In the genomic region with DNA sequence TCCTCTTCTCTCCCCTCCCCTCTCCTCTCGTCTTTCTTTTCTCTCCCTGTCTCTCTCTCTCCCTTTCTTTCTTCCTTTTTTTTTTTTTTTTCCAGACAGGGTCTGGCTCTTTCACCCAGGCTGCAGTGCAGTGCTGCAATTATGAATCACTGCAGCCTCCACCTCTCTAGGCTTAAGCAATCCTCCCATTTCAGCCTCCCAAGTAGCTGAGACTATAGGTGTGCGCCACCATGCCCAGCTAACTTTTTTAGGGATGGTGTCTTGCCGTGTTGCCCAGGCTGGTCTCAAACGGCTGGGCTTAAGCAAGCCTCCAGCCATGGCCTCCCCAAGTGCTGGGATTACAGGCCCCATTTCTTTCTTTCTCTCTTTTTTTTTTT, we compare ENCODE assay signal across 23 cellular contexts. TPM values are rescaled to one million over a fixed set of nuclear protein-coding genes. Genes with fewer than 3 reads are reported as not detected.
A peak's percentile ranks its signal among the peaks of the same experiment; 100 is the strongest.
DNase-seq lines count a peak whose midpoint lies in the region; ATAC-seq and TF ChIP-seq lines count a peak whose summit lies in the region.
"Had no signal": no experiment of that assay in that cellular context is flagged by ENCODE, and none has a peak within 500 bp of the region (broad histone marks: within the 10 kb centered on the region; RNA-seq: fewer than 3 reads in every experiment).

No MANE protein-coding gene starts in this region.

- TF ChIP-seq CTCF in PC-9 (conservative IDR thresholded peaks at IDR 0.05): no peak

- H3K4me3 Mint-ChIP-seq in activated T-cell treated with anti-CD3 and anti-CD28 coated beads, Interleukin-2, amount 50 U/mL, for 72 hours: no peak overlapping the region
- H3K4me3 Mint-ChIP-seq in stimulated activated effector memory CD8-positive, alpha-beta T cell treated with anti-CD3 and anti-CD28 coated beads, Interleukin-12 subunit alpha, Interleukin-12 subunit beta, amount 100 ng/mL, for 72 hours: no peak overlapping the region
- H3K4me3 Mint-ChIP-seq: CD4-positive, alpha-beta T cell had no signal

- H3K9me2 ChIP-seq in PC-9 (ENCODE audit: insufficient read depth): no peaks in the 10 kb centered on the region

- no peaks in the 10 kb centered on the region for H3K36me3 Mint-ChIP-seq in activated T-cell treated with anti-CD3 and anti-CD28 coated beads, Interleukin-2, amount 50 U/mL, for 72 hours (ENCODE audit: insufficient read depth in 2 of 2)
- H3K36me3 Mint-ChIP-seq in stimulated activated effector memory CD8-positive, alpha-beta T cell treated with anti-CD3 and anti-CD28 coated beads, Interleukin-12 subunit alpha, Interleukin-12 subunit beta, amount 100 ng/mL, for 72 hours: no peaks in the 10 kb centered on the region

- H3K79me2 ChIP-seq in PC-9 (ENCODE audit: low read depth): no peaks in the 10 kb centered on the region

- intact Hi-C loops in PC-9 (cut with micrococcal nuclease; ENCODE audit: unreplicated experiment): no loop called here

- BruUV-seq in PC-9 (replicated peaks; lab: Mats Ljungman, UMichigan): no TSS peak

- CTCF ChIA-PET in PC-9 (lab: Charles Lee): interaction anchor here (0.7 kb wide), 2 partner anchors 11 to 69 kb away, joined by 5 to 6 read pairs; no protein-coding TSS in a partner anchor

- peaks cover 48% of the 10 kb centered on the region for H3F3A ChIP-seq in PC-9 (ENCODE audit: insufficient read depth, low read depth)

- no peaks in the 10 kb centered on the region for H3K27me3 ChIP-seq in PC-9 (ENCODE audit: insufficient read depth, low read depth)
- H3K27me3 ChIP-seq: BLaER1 had no signal

- no peak overlapping the region for H3K4me2 ChIP-seq in PC-9
- H3K4me2 ChIP-seq: BLaER1 had no signal

- H3K27me3 Mint-ChIP-seq in activated T-cell treated with anti-CD3 and anti-CD28 coated beads, Interleukin-2, amount 50 U/mL, for 72 hours (ENCODE audit: low read depth): no peaks in the 10 kb centered on the region
- H3K27me3 Mint-ChIP-seq: CD4-positive, alpha-beta T cell had no signal

- H3K9me3 ChIP-seq in PC-9 (ENCODE audit: insufficient read depth, low read depth) (no peaks in the 10 kb centered on the region), mesodermal cell (ENCODE audit: control insufficient read depth, low read length) (no peaks in the 10 kb centered on the region)
- H3K9me3 ChIP-seq: BLaER1 had no signal

- H3K27ac Mint-ChIP-seq in activated T-cell treated with anti-CD3 and anti-CD28 coated beads, Interleukin-2, amount 50 U/mL, for 72 hours: peak overlapping the region; percentile 89
- H3K27ac Mint-ChIP-seq in stimulated activated effector memory CD8-positive, alpha-beta T cell treated with anti-CD3 and anti-CD28 coated beads, Interleukin-12 subunit alpha, Interleukin-12 subunit beta, amount 100 ng/mL, for 72 hours: peak overlapping the region; percentile 27
- H3K27ac Mint-ChIP-seq: CD4-positive, alpha-beta T cell had no signal

- H3K4me1 ChIP-seq in PC-9 (replicated peaks; ENCODE audit: insufficient read depth): peaks cover 36% of the 10 kb centered on the region
- no peaks in the 10 kb centered on the region for H3K4me1 ChIP-seq in mesodermal cell (ENCODE audit: control insufficient read depth, insufficient read depth, low read length, poor library complexity, severe bottlenecking)
- H3K4me1 ChIP-seq: BLaER1 had no signal

- POLR2A ChIA-PET in PC-9 (lab: Charles Lee; ENCODE audit: unreplicated experiment): no interaction called here

- H3K36me3 ChIP-seq in PC-9 (ENCODE audit: low read depth): no peaks in the 10 kb centered on the region
- H3K36me3 ChIP-seq in mesodermal cell (ENCODE audit: control insufficient read depth, insufficient read depth, low read length): no peaks in the 10 kb centered on the region
- H3K36me3 ChIP-seq: BLaER1 had no signal

- 94 to 96% methylated on average over 4 of the region's 4 CpGs for WGBS in mesodermal cell (ENCODE audit: insufficient coverage in 2 of 2), 2 experiments

- ATAC-seq in activated T-cell treated with anti-CD3 and anti-CD28 coated beads, Interleukin-2, amount 50 U/mL, for 72 hours (replicated peaks in 1 of 2): no peak
- no peak for ATAC-seq in stimulated activated effector memory CD8-positive, alpha-beta T cell treated with anti-CD3 and anti-CD28 coated beads, Interleukin-12 subunit alpha, Interleukin-12 subunit beta, amount 100 ng/mL, for 72 hours
- ATAC-seq in HG02973 (IDR thresholded peaks at IDR 0.05; ENCODE audit: unreplicated experiment) (no peak), HG03095 (IDR thresholded peaks at IDR 0.05; ENCODE audit: unreplicated experiment) (no peak), GM18868 (IDR thresholded peaks at IDR 0.05; ENCODE audit: unreplicated experiment) (no peak)

- no peaks in the 10 kb centered on the region for H3K4me1 Mint-ChIP-seq in activated T-cell treated with anti-CD3 and anti-CD28 coated beads, Interleukin-2, amount 50 U/mL, for 72 hours (ENCODE audit: low read depth)
- peaks cover 7% of the 10 kb centered on the region for H3K4me1 Mint-ChIP-seq in stimulated activated effector memory CD8-positive, alpha-beta T cell treated with anti-CD3 and anti-CD28 coated beads, Interleukin-12 subunit alpha, Interleukin-12 subunit beta, amount 100 ng/mL, for 72 hours

- DNase-seq in activated T-cell treated with anti-CD3 and anti-CD28 coated beads, Interleukin-2, amount 50 U/mL, for 72 hours: no peak
- DNase-seq in activated T-cell treated with anti-CD3 and anti-CD28 coated beads, Interleukin-2, amount 50 U/mL, for 1 hour: no peak
- no peak for DNase-seq in PC-9
- no peak for DNase-seq in stimulated activated effector memory CD8-positive, alpha-beta T cell treated with anti-CD3 and anti-CD28 coated beads, Interleukin-12 subunit alpha, Interleukin-12 subunit beta, amount 100 ng/mL, for 72 hours (ENCODE audit: low spot score in 2 of 2)
- DNase-seq: CD4-positive, alpha-beta T cell; COR-L47; DMS 273 treated with DMSO at 0.1 percent for 48 hours; DND-41; Kasumi-1; NCI-H1694; NCI-H2081; NCI-H2171; NCI-H345; NCI-H524; NCI-H774; NK-92 treated with Interleukin-12 subunit alpha and Interleukin-12 subunit beta, amount 100 ng/mL, for 24 hours; SHP77 had no signal

- peak overlapping the region; percentile 20; the same call in 1 of the 2 replicates for H2AFZ ChIP-seq in PC-9

- H4K20me1 ChIP-seq in PC-9 (ENCODE audit: insufficient read depth): no peaks in the 10 kb centered on the region
- H4K20me1 ChIP-seq: BLaER1 had no signal

- H3K9me3 Mint-ChIP-seq in activated T-cell treated with anti-CD3 and anti-CD28 coated beads, Interleukin-2, amount 50 U/mL, for 72 hours: no peaks in the 10 kb centered on the region
- no peaks in the 10 kb centered on the region for H3K9me3 Mint-ChIP-seq in stimulated activated effector memory CD8-positive, alpha-beta T cell treated with anti-CD3 and anti-CD28 coated beads, Interleukin-12 subunit alpha, Interleukin-12 subunit beta, amount 100 ng/mL, for 72 hours
- H3K9me3 Mint-ChIP-seq: CD4-positive, alpha-beta T cell had no signal

- H3K27ac ChIP-seq in PC-9 (peak overlapping the region; percentile 43), mesodermal cell (ENCODE audit: low read depth, low read length, severe bottlenecking) (peak overlapping the region; percentile 36)
- H3K27ac ChIP-seq: 22Rv1, BLaER1 had no signal

- no peak overlapping the region for H3K4me3 ChIP-seq in PC-9
- no peak overlapping the region for H3K4me3 ChIP-seq in mesodermal cell (ENCODE audit: extremely low read depth, insufficient read depth, low read length, poor library complexity, severe bottlenecking)
- H3K4me3 ChIP-seq: BLaER1 had no signal

RNA-seq across cellular contexts. Expression of a gene that starts 59.9 kb away (rescaled TPM):
- total RNA-seq in activated T-cell treated with anti-CD3 and anti-CD28 coated beads, Interleukin-2, amount 50 U/mL, for 72 hours: 100 to 1,000 TPM in 1 of 2 donors, 10 to 100 TPM in 1; 76.0 to 113 TPM
- total RNA-seq in PC-9 (2021): 40.3 and 78.0 TPM in 2 replicates
- polyA plus RNA-seq in mesodermal cell (2013, experiment 1 of 2): 15.1 TPM
- 14.6 TPM for polyA plus RNA-seq in mesodermal cell (2013, experiment 2 of 2)
